ENCODE assay signal across 8 cellular contexts in genomic region chr16:22297871-22298733, GRCh38. TPM values are rescaled to one million over a fixed set of nuclear protein-coding genes. Genes with fewer than 3 reads are reported as not detected.
A peak's percentile ranks its signal among the peaks of the same experiment; 100 is the strongest.
DNase-seq lines count a peak whose midpoint lies in the region; ATAC-seq and TF ChIP-seq lines count a peak whose summit lies in the region.

No MANE protein-coding gene starts in this region.

- CTCF ChIA-PET in activated CD8-positive, alpha-beta T cell treated with anti-CD3 and anti-CD28 coated beads, Interleukin-2, amount 10 ng/mL, durations not matched to agents 7 days and 5 days (lab: Charles Lee), result interaction anchor here (0.8 to 8.9 kb wide), 9 partner anchors 8 to 298 kb away, joined by 3 to 355 read pairs (median 3); partner anchors contain the start of gene EEF2K

- H3K4me3 ChIP-seq in effector memory CD4-positive, alpha-beta T cell (ENCODE audit: insufficient read depth, low read depth, low read length, poor library complexity, severe bottlenecking), result peak overlapping the region; percentile 97

- H3K27me3 ChIP-seq in effector memory CD4-positive, alpha-beta T cell (replicated peaks; ENCODE audit: control insufficient read depth, insufficient read depth, low read length, poor library complexity, severe bottlenecking), result no peaks in the 10 kb centered on the region

- DNase-seq in AML-193 (lab: John Stamatoyannopoulos, UW) (peak; percentile 74 to 83), HK-2 (ENCODE audit: unreplicated experiment) (peak; percentile 76), NCI-H82 treated with DMSO at 0.1 percent for 48 hours (lab: John Stamatoyannopoulos, UW; ENCODE audit: unreplicated experiment) (peak; percentile 67), memory B cell (ENCODE audit: low spot score in 2 of 2) (peak; percentile 61 to 71)
- DNase-seq in activated CD8-positive, alpha-beta T cell treated with anti-CD3 and anti-CD28 coated beads, Interleukin-2, amount 10 ng/mL, durations not matched to agents 7 days and 5 days, result peak; percentile 89
- DNase-seq in effector memory CD4-positive, alpha-beta T cell, result peak; percentile 55 to 68 (median 67)
- DNase-seq in stimulated activated CD8-positive, alpha-beta memory T cell treated with anti-CD3 and anti-CD28 coated beads, Interleukin-12 subunit alpha, Interleukin-12 subunit beta, amount 100 ng/mL, for 1 hour (ENCODE audit: low read depth), result peak; percentile 55

- peaks cover 2% of the 10 kb centered on the region for H3K27me3 Mint-ChIP-seq in activated CD8-positive, alpha-beta T cell treated with anti-CD3 and anti-CD28 coated beads, Interleukin-2, amount 10 ng/mL, durations not matched to agents 7 days and 5 days (ENCODE audit: low read depth)
- no peaks in the 10 kb centered on the region for H3K27me3 Mint-ChIP-seq in memory B cell

- peaks cover 27% of the 10 kb centered on the region for H3K4me1 Mint-ChIP-seq in activated CD8-positive, alpha-beta T cell treated with anti-CD3 and anti-CD28 coated beads, Interleukin-2, amount 10 ng/mL, durations not matched to agents 7 days and 5 days (ENCODE audit: low read depth)
- peaks cover 35% of the 10 kb centered on the region for H3K4me1 Mint-ChIP-seq in memory B cell

- H3K36me3 ChIP-seq in effector memory CD4-positive, alpha-beta T cell (ENCODE audit: control insufficient read depth, insufficient read depth, low read length), result peaks cover 12% of the 10 kb centered on the region

- POLR2A ChIA-PET in activated CD8-positive, alpha-beta T cell treated with anti-CD3 and anti-CD28 coated beads, Interleukin-2, amount 10 ng/mL, durations not matched to agents 7 days and 5 days (lab: Charles Lee), result interaction anchor here (0.6 to 3.2 kb wide), 8 partner anchors 14 to 289 kb away, joined by 3 to 13 read pairs (median 4); partner anchors contain the start of gene EEF2K

- H3K27ac ChIP-seq in effector memory CD4-positive, alpha-beta T cell (ENCODE audit: insufficient read depth, low read length, poor library complexity, severe bottlenecking), result peak overlapping the region; percentile 98

- H3K9me3 Mint-ChIP-seq in activated CD8-positive, alpha-beta T cell treated with anti-CD3 and anti-CD28 coated beads, Interleukin-2, amount 10 ng/mL, durations not matched to agents 7 days and 5 days (ENCODE audit: insufficient read depth), result no peaks in the 10 kb centered on the region
- no peaks in the 10 kb centered on the region for H3K9me3 Mint-ChIP-seq in memory B cell

- peak overlapping the region; percentile 93 for H3K27ac Mint-ChIP-seq in activated CD8-positive, alpha-beta T cell treated with anti-CD3 and anti-CD28 coated beads, Interleukin-2, amount 10 ng/mL, durations not matched to agents 7 days and 5 days
- peak overlapping the region; percentile 98 for H3K27ac Mint-ChIP-seq in memory B cell

- no peaks in the 10 kb centered on the region for H3K9me3 ChIP-seq in effector memory CD4-positive, alpha-beta T cell (ENCODE audit: control insufficient read depth, low read length)

- ATAC-seq in activated CD8-positive, alpha-beta T cell treated with anti-CD3 and anti-CD28 coated beads, Interleukin-2, amount 10 ng/mL, durations not matched to agents 7 days and 5 days, result peak; percentile 50
- ATAC-seq in memory B cell (ENCODE audit: low read depth), result peak; percentile 46

- H3K4me3 Mint-ChIP-seq in activated CD8-positive, alpha-beta T cell treated with anti-CD3 and anti-CD28 coated beads, Interleukin-2, amount 10 ng/mL, durations not matched to agents 7 days and 5 days, result peak overlapping the region; percentile 92
- H3K4me3 Mint-ChIP-seq in memory B cell, result peak overlapping the region; percentile 83

- H3K36me3 Mint-ChIP-seq in activated CD8-positive, alpha-beta T cell treated with anti-CD3 and anti-CD28 coated beads, Interleukin-2, amount 10 ng/mL, durations not matched to agents 7 days and 5 days (ENCODE audit: low read depth), result peaks cover 19% of the 10 kb centered on the region
- H3K36me3 Mint-ChIP-seq in memory B cell, result peaks cover 10% of the 10 kb centered on the region

- H3K4me1 ChIP-seq in effector memory CD4-positive, alpha-beta T cell (ENCODE audit: control insufficient read depth, insufficient read depth, low read length, poor library complexity, severe bottlenecking), result peaks cover 14% of the 10 kb centered on the region

- TF ChIP-seq POLR2A in GM19193 (IDR thresholded peaks at IDR 0.05; ENCODE audit: extremely low read depth, insufficient read depth, insufficient read length), result peak; percentile 70

RNA-seq across cellular contexts. Expression of gene POLR3E, which starts 0.9 kb away (rescaled TPM):
- 10 to 100 TPM; 43.8 to 49.9 TPM for total RNA-seq in activated CD8-positive, alpha-beta T cell treated with anti-CD3 and anti-CD28 coated beads, Interleukin-2, amount 10 ng/mL, durations not matched to agents 7 days and 5 days

Comparison
In these comparisons a context has a peak if more than half of its experiments do, and no peak if none do; other contexts are left out.
1. Peak in every context shown above with its lines: DNase-seq, ATAC-seq, H3K4me3 ChIP-seq and H3K27ac ChIP-seq.